Comparison of ENCODE assay signal across 21 cellular contexts in genomic region chr1:46176211-46176865, GRCh38. TPM values are rescaled to one million over a fixed set of nuclear protein-coding genes. Genes with fewer than 3 reads are reported as not detected.
DNase-seq lines count a peak whose midpoint lies in the region; ATAC-seq and TF ChIP-seq lines count a peak whose summit lies in the region.
"Had no signal": no experiment of that assay in that cellular context is flagged by ENCODE, and none has a peak within 500 bp of the region (broad histone marks: within the 10 kb centered on the region; RNA-seq: fewer than 3 reads in every experiment).

TSS of gene P3R3URF (minus strand) at chr1:46176488. CDS start at chr1:46176471, 17 bp downstream.

- H3K4me3 ChIP-seq in breast epithelium = peak within 1 kb of the TSS in 1 of 3 donors; percentile 2
- H3K4me3 ChIP-seq in mammary epithelial cell (replicated peaks in 1 of 3; ENCODE audit: insufficient read depth in 1 of 3, low read depth in 2 of 3, low read length in 3 of 3) = no peak within 1 kb of the TSS
- H3K4me3 ChIP-seq in muscle layer of duodenum (ENCODE audit: low read depth in 1 of 2, low read length in 2 of 2) = no peak within 1 kb of the TSS
- no peak within 1 kb of the TSS for H3K4me3 ChIP-seq in upper lobe of left lung
- H3K4me3 ChIP-seq: body of pancreas had no signal

- no peaks in the 10 kb centered on the region for H4K20me1 ChIP-seq in mammary epithelial cell (ENCODE audit: insufficient read depth, low read length)

- H3K9me3 Mint-ChIP-seq in MCF 10A (ENCODE audit: unreplicated experiment) = no peaks in the 10 kb centered on the region
- H3K9me3 Mint-ChIP-seq: activated CD4-positive, alpha-beta T cell treated with anti-CD3 and anti-CD28 coated beads, Interleukin-2, amount 10 ng/mL, durations not matched to agents 24 days and 14 days; activated naive CD4-positive, alpha-beta T cell treated with anti-CD3 and anti-CD28 coated beads, Interleukin-2, amount 10 ng/mL, durations not matched to agents 7 days and 5 days had no signal

- TF ChIP-seq CTCF in breast epithelium (IDR thresholded peaks at IDR 0.05) (no peak), MCF 10A (IDR thresholded peaks at IDR 0.05; ENCODE audit: unreplicated experiment) (no peak), mammary epithelial cell (conservative IDR thresholded peaks at IDR 0.05 in 1 of 2, IDR thresholded peaks at IDR 0.05 in 1 of 2; ENCODE audit: extremely low read depth in 1 of 2, insufficient read depth in 1 of 2, low read depth in 1 of 2, low read length in 2 of 2) (no peak), upper lobe of left lung (IDR thresholded peaks at IDR 0.05) (no peak)

- CTCF ChIA-PET in MCF 10A (lab: Yijun Ruan, JAX) (interaction anchor here (0.6 to 11.5 kb wide), 4 partner anchors 44 to 1060 kb away, joined by 3 to 266 read pairs (median 103); partner anchors contain the start of gene PIK3R3), mammary epithelial cell (lab: Charles Lee; ENCODE audit: low non-redundant PET) (no interaction called here)

- H3K4me2 ChIP-seq in mammary epithelial cell (ENCODE audit: insufficient read depth, low read depth, low read length) = no peak within 1 kb of the TSS
- H3K4me2 ChIP-seq: KMS-11 had no signal

- H2AFZ ChIP-seq in mammary epithelial cell (ENCODE audit: low read depth, low read length) = peak within 1 kb of the TSS; percentile 37

- H3K27ac Mint-ChIP-seq in MCF 10A (ENCODE audit: low read depth, unreplicated experiment) = no peak within 1 kb of the TSS
- H3K27ac Mint-ChIP-seq: activated CD4-positive, alpha-beta T cell treated with anti-CD3 and anti-CD28 coated beads, Interleukin-2, amount 10 ng/mL, durations not matched to agents 24 days and 14 days; activated naive CD4-positive, alpha-beta T cell treated with anti-CD3 and anti-CD28 coated beads, Interleukin-2, amount 10 ng/mL, durations not matched to agents 7 days and 5 days had no signal

- no peaks in the 10 kb centered on the region for H3K36me3 Mint-ChIP-seq in MCF 10A (ENCODE audit: insufficient read depth, unreplicated experiment)
- H3K36me3 Mint-ChIP-seq: activated naive CD4-positive, alpha-beta T cell treated with anti-CD3 and anti-CD28 coated beads, Interleukin-2, amount 10 ng/mL, durations not matched to agents 7 days and 5 days had no signal

- TF ChIP-seq POLR2A in breast epithelium (IDR thresholded peaks at IDR 0.05) = no peak
- no peak for TF ChIP-seq POLR2A in upper lobe of left lung (IDR thresholded peaks at IDR 0.05)

- H3K36me3 ChIP-seq in breast epithelium (no peaks in the 10 kb centered on the region), mammary epithelial cell (ENCODE audit: insufficient read depth, low read length) (no peaks in the 10 kb centered on the region), muscle layer of duodenum (ENCODE audit: control insufficient read depth in 1 of 2, insufficient read depth in 2 of 2, low read length in 2 of 2) (no peaks in the 10 kb centered on the region), upper lobe of left lung (no peaks in the 10 kb centered on the region)

- whole genome bisulfite sequencing in mammary epithelial cell (ENCODE audit: low coverage, missing lambda C conversion rate) = 86% methylated on average over 13 of the region's 13 CpGs
- WGBS in upper lobe of left lung, 2 donors = 88 to 92% methylated on average over 10 to 13 of the region's 13 CpGs

- peaks cover 12% of the 10 kb centered on the region for H3K4me1 Mint-ChIP-seq in MCF 10A (ENCODE audit: insufficient read depth, unreplicated experiment)
- H3K4me1 Mint-ChIP-seq: activated CD4-positive, alpha-beta T cell treated with anti-CD3 and anti-CD28 coated beads, Interleukin-2, amount 10 ng/mL, durations not matched to agents 24 days and 14 days; activated naive CD4-positive, alpha-beta T cell treated with anti-CD3 and anti-CD28 coated beads, Interleukin-2, amount 10 ng/mL, durations not matched to agents 7 days and 5 days had no signal

- BruUV-seq in MCF 10A (replicated peaks; lab: Mats Ljungman, UMichigan) (no TSS peak), mammary epithelial cell (replicated peaks; lab: Mats Ljungman, UMichigan) (no TSS peak)

- no peaks in the 10 kb centered on the region for H3K27me3 Mint-ChIP-seq in MCF 10A (ENCODE audit: insufficient read depth, unreplicated experiment)

- peaks cover 6% of the 10 kb centered on the region for H3K79me2 ChIP-seq in mammary epithelial cell (ENCODE audit: insufficient read depth, low read length)

- POLR2A ChIA-PET in MCF 10A (lab: Yijun Ruan, JAX) = interaction anchor here (1.5 kb wide), 1 partner anchor 46 kb away, joined by 4 read pairs; no protein-coding TSS in a partner anchor

- intact Hi-C loops in breast epithelium (cut with DNase I; ENCODE audit: low total_unique reads) (loop anchor here (5.0 kb wide), 1 partner anchor 139 kb away; no protein-coding TSS in a partner anchor), MCF 10A (cut with micrococcal nuclease) (loop anchor here (10.0 kb wide), 1 partner anchor 292 kb away; no protein-coding TSS in a partner anchor), mammary epithelial cell (cut with micrococcal nuclease) (no loop called here)

- ATAC-seq in upper lobe of left lung (ENCODE audit: low FRiP score in 2 of 2) (no peak), GM21526 (IDR thresholded peaks at IDR 0.05; ENCODE audit: low FRiP score, unreplicated experiment) (no peak)
- ATAC-seq: body of pancreas, sciatic nerve had no signal

- no peak for TF ChIP-seq EP300 in upper lobe of left lung (IDR thresholded peaks at IDR 0.05)

- dilution Hi-C loops in mammary epithelial cell (cut with HindIII; ENCODE audit: low sequenced_read_pairs) = no loop called here

- no peak for DNase-seq in breast epithelium (ENCODE audit: low spot score in 2 of 2)
- DNase-seq in MCF 10A (ENCODE audit: unreplicated experiment) = no peak
- no peak for DNase-seq in mammary epithelial cell
- DNase-seq in upper lobe of left lung = peak in 1 of 2 donors; percentile 62
- DNase-seq in germinal center (ENCODE audit: low spot score) = no peak
- no peak for DNase-seq in activated T-cell treated with anti-CD3 and anti-CD28 coated beads, Interleukin-2, amount 50 U/mL, for 48 hours
- DNase-seq: activated CD4-positive, alpha-beta T cell treated with anti-CD3 and anti-CD28 coated beads, Interleukin-2, amount 10 ng/mL, durations not matched to agents 24 days and 14 days; activated naive CD4-positive, alpha-beta T cell treated with anti-CD3 and anti-CD28 coated beads, Interleukin-2, amount 10 ng/mL, durations not matched to agents 7 days and 5 days; activated T-cell treated with anti-CD3 and anti-CD28 coated beads for 4 hours; body of pancreas; C1 segment of cervical spinal cord; NCI-H1105; NCI-H69 had no signal

- in situ Hi-C loops in mammary epithelial cell (cut with MboI; ENCODE audit: low sequenced_read_pairs in 2 of 2) = loop anchor here (5.0 to 25.0 kb wide), 2 partner anchors 139 to 489 kb away; partner anchors contain the start of genes GPBP1L1 (in 1 of the 2) and TMEM69 (in 1 of the 2)

- H3K27me3 ChIP-seq in breast epithelium (no peaks in the 10 kb centered on the region), mammary epithelial cell (ENCODE audit: insufficient read depth, low read length) (no peaks in the 10 kb centered on the region), muscle layer of duodenum (ENCODE audit: low read depth, low read length) (no peaks in the 10 kb centered on the region), upper lobe of left lung (no peaks in the 10 kb centered on the region)
- H3K27me3 ChIP-seq: body of pancreas had no signal

- H3K4me1 ChIP-seq in breast epithelium (peaks cover 7 to 20% of the 10 kb centered on the region in 2 donors), mammary epithelial cell (ENCODE audit: insufficient read depth, low read length) (peaks cover 31% of the 10 kb centered on the region), muscle layer of duodenum (ENCODE audit: control insufficient read depth in 1 of 2, insufficient read depth in 2 of 2, low read length in 2 of 2) (peaks cover 17 to 34% of the 10 kb centered on the region in 2 donors), upper lobe of left lung (peaks cover 45 to 64% (median 55%) of the 10 kb centered on the region in 4 donors)

- no peak within 1 kb of the TSS for H3K9ac ChIP-seq in mammary epithelial cell (ENCODE audit: insufficient read depth, low read length)
- H3K9ac ChIP-seq: KMS-11 had no signal

- H3K9me3 ChIP-seq in breast epithelium (no peaks in the 10 kb centered on the region), mammary epithelial cell (replicated peaks; ENCODE audit: insufficient read depth, low read length) (no peaks in the 10 kb centered on the region), muscle layer of duodenum (ENCODE audit: control insufficient read depth in 1 of 2, low read length in 2 of 2) (no peaks in the 10 kb centered on the region), upper lobe of left lung (no peaks in the 10 kb centered on the region)
- H3K9me3 ChIP-seq: body of pancreas had no signal

- no peak within 1 kb of the TSS for H3K4me3 Mint-ChIP-seq in MCF 10A (ENCODE audit: unreplicated experiment)
- H3K4me3 Mint-ChIP-seq: activated CD4-positive, alpha-beta T cell treated with anti-CD3 and anti-CD28 coated beads, Interleukin-2, amount 10 ng/mL, durations not matched to agents 24 days and 14 days; activated naive CD4-positive, alpha-beta T cell treated with anti-CD3 and anti-CD28 coated beads, Interleukin-2, amount 10 ng/mL, durations not matched to agents 7 days and 5 days had no signal

- H3K27ac ChIP-seq in breast epithelium = peak within 1 kb of the TSS; percentile 88 to 93
- H3K27ac ChIP-seq in mammary epithelial cell (ENCODE audit: insufficient read depth, low read depth, low read length) = no peak within 1 kb of the TSS
- peak within 1 kb of the TSS; percentile 58 for H3K27ac ChIP-seq in muscle layer of duodenum (ENCODE audit: low read length)
- H3K27ac ChIP-seq in upper lobe of left lung = peak within 1 kb of the TSS; percentile 53 to 92 (median 88)
- H3K27ac ChIP-seq: KMS-11 had no signal

RNA-seq across cellular contexts. Expression of gene P3R3URF, which starts in this region (rescaled TPM):
- total RNA-seq in breast epithelium (not detected), MCF 10A (2022) (not detected in 2 replicates), mammary epithelial cell (not detected), upper lobe of left lung (not detected)
- not detected for polyA plus RNA-seq in mammary epithelial cell
- polyA minus RNA-seq in mammary epithelial cell = not detected
- total RNA-seq: A172; activated CD4-positive, alpha-beta T cell treated with anti-CD3 and anti-CD28 coated beads, Interleukin-2, amount 10 ng/mL, durations not matched to agents 24 days and 14 days; body of pancreas; epithelial cell of proximal tubule; mononuclear cell; sciatic nerve; subcutaneous adipose tissue had no signal
